ENCODE assay signal across 23 cellular contexts in genomic region chr9:97849980-97850379, GRCh38. TPM values are rescaled to one million over a fixed set of nuclear protein-coding genes. Genes with fewer than 3 reads are reported as not detected.
A peak's percentile ranks its signal among the peaks of the same experiment; 100 is the strongest.
DNase-seq lines count a peak whose midpoint lies in the region; ATAC-seq and TF ChIP-seq lines count a peak whose summit lies in the region.
"Had no signal": no experiment of that assay in that cellular context is flagged by ENCODE, and none has a peak within 500 bp of the region (broad histone marks: within the 10 kb centered on the region; RNA-seq: fewer than 3 reads in every experiment).

No MANE protein-coding gene starts in this region.

- H3K27ac Mint-ChIP-seq in GM23338 (no peak overlapping the region), memory B cell (peak overlapping the region; percentile 41)
- H3K27ac Mint-ChIP-seq: CD4-positive, CD25-positive, alpha-beta regulatory T cell had no signal

- intact Hi-C loops in PC-9 (cut with micrococcal nuclease; ENCODE audit: unreplicated experiment) (no loop called here), thyroid gland (cut with DNase I) (loop anchor here (5.0 kb wide), 1 partner anchor 138 kb away; no protein-coding TSS in a partner anchor), left ventricle myocardium superior (cut with micrococcal nuclease) (no loop called here)

- TF ChIP-seq CTCF in GM23338 (conservative IDR thresholded peaks at IDR 0.05; ENCODE audit: low read depth in 2 of 2) (no peak), PC-9 (conservative IDR thresholded peaks at IDR 0.05) (no peak), thyroid gland (IDR thresholded peaks at IDR 0.05) (no peak), GM13977 (IDR thresholded peaks at IDR 0.05; ENCODE audit: extremely low read depth, insufficient read depth, missing control alignments) (no peak)

- peaks cover 25% of the 10 kb centered on the region for H3K4me1 ChIP-seq in GM23338 (ENCODE audit: insufficient read depth)
- peaks cover 6% of the 10 kb centered on the region; the same call in 1 of the 2 replicates for H3K4me1 ChIP-seq in PC-9 (replicated peaks; ENCODE audit: insufficient read depth)
- peaks cover 28 to 32% of the 10 kb centered on the region in 2 donors for H3K4me1 ChIP-seq in thyroid gland
- H3K4me1 ChIP-seq: BE2C had no signal

- H3F3A ChIP-seq in GM23338 (replicated peaks; ENCODE audit: low read depth) (peaks cover 15% of the 10 kb centered on the region), PC-9 (ENCODE audit: insufficient read depth, low read depth) (peaks cover 5% of the 10 kb centered on the region; the same call in 1 of the 2 replicates)

- peaks cover 90% of the 10 kb centered on the region for H3K27me3 Mint-ChIP-seq in GM23338 (ENCODE audit: insufficient read depth, low read depth, poor library complexity)
- peaks cover 26% of the 10 kb centered on the region for H3K27me3 Mint-ChIP-seq in memory B cell

- H3K9me2 ChIP-seq in GM23338 (ENCODE audit: insufficient read depth) (no peaks in the 10 kb centered on the region), PC-9 (ENCODE audit: insufficient read depth) (no peaks in the 10 kb centered on the region)

- H3K4me3 ChIP-seq in GM23338 (no peak overlapping the region), PC-9 (no peak overlapping the region), thyroid gland (replicated peaks in 1 of 3) (peak overlapping the region in 2 of 3 donors; percentile 47 to 74)
- H3K4me3 ChIP-seq: GM12878 had no signal

- H3K36me3 ChIP-seq in GM23338 (ENCODE audit: insufficient read depth): no peaks in the 10 kb centered on the region; the same call in 1 of the 2 replicates
- no peaks in the 10 kb centered on the region for H3K36me3 ChIP-seq in PC-9 (ENCODE audit: low read depth)
- H3K36me3 ChIP-seq in thyroid gland: peaks cover 6 to 13% of the 10 kb centered on the region in 2 donors
- H3K36me3 ChIP-seq: BE2C had no signal

- no peak overlapping the region for H2AFZ ChIP-seq in GM23338
- no peak overlapping the region for H2AFZ ChIP-seq in PC-9

- no peak for TF ChIP-seq POLR2A in thyroid gland (IDR thresholded peaks at IDR 0.05)

- no TSS peak for BruUV-seq in PC-9 (replicated peaks; lab: Mats Ljungman, UMichigan)

- ATAC-seq in GM23338: no peak
- ATAC-seq in memory B cell (ENCODE audit: low read depth): no peak
- no peak for ATAC-seq in left ventricle myocardium superior
- ATAC-seq: GM12878 had no signal

- H3K36me3 Mint-ChIP-seq in GM23338 (ENCODE audit: low read depth) (no peaks in the 10 kb centered on the region; the same call in 2 of the 3 replicates), memory B cell (no peaks in the 10 kb centered on the region)
- H3K36me3 Mint-ChIP-seq: CD4-positive, CD25-positive, alpha-beta regulatory T cell had no signal

- H3K4me3 Mint-ChIP-seq in GM23338 (no peak overlapping the region), memory B cell (no peak overlapping the region)

- H3K27me3 ChIP-seq in GM23338 (ENCODE audit: insufficient read depth): peaks cover 100% of the 10 kb centered on the region
- no peaks in the 10 kb centered on the region for H3K27me3 ChIP-seq in PC-9 (ENCODE audit: insufficient read depth, low read depth)
- no peaks in the 10 kb centered on the region for H3K27me3 ChIP-seq in thyroid gland

- no peaks in the 10 kb centered on the region for H3K79me2 ChIP-seq in GM23338 (replicated peaks; ENCODE audit: insufficient read depth)
- peaks cover 19% of the 10 kb centered on the region for H3K79me2 ChIP-seq in PC-9 (ENCODE audit: low read depth)

- no peak overlapping the region for H3K4me2 ChIP-seq in GM23338
- H3K4me2 ChIP-seq in PC-9: peak overlapping the region; percentile 97
- H3K4me2 ChIP-seq: KMS-11 had no signal

- in situ Hi-C loops in GM13977 (cut with MboI; ENCODE audit: low pct_unique_long_range_greater_than_20kb, low sequenced_read_pairs, unreplicated experiment): no loop called here

- no peaks in the 10 kb centered on the region for H3K9me3 Mint-ChIP-seq in GM23338
- H3K9me3 Mint-ChIP-seq in memory B cell: no peaks in the 10 kb centered on the region

- DNase-seq in GM23338 (ENCODE audit: low spot score) (no peak), PC-9 (no peak), memory B cell (ENCODE audit: low spot score in 2 of 2) (no peak), thyroid gland (no peak), left ventricle myocardium superior (no peak), GM13977 (ENCODE audit: low spot score) (no peak), Kasumi-1 (lab: John Stamatoyannopoulos, UW) (no peak)
- DNase-seq: BE2C; C1 segment of cervical spinal cord; CD4-positive, CD25-positive, alpha-beta regulatory T cell; CD8-positive, alpha-beta memory T cell; COR-L47; DMS 273 treated with DMSO at 0.1 percent for 48 hours; DMS53; DND-41; EL; HCEC 1CT had no signal

- peaks cover 27% of the 10 kb centered on the region for H4K20me1 ChIP-seq in GM23338 (replicated peaks; ENCODE audit: insufficient read depth)
- H4K20me1 ChIP-seq in PC-9 (ENCODE audit: insufficient read depth): no peaks in the 10 kb centered on the region

- H3K27ac ChIP-seq in GM23338 (ENCODE audit: low read depth) (no peak overlapping the region), PC-9 (no peak overlapping the region), thyroid gland (peak overlapping the region; percentile 92 to 96 (median 95))
- H3K27ac ChIP-seq: KMS-11 had no signal

- peaks cover 13% of the 10 kb centered on the region for H3K4me1 Mint-ChIP-seq in GM23338
- peaks cover 8% of the 10 kb centered on the region for H3K4me1 Mint-ChIP-seq in memory B cell

- POLR2A ChIA-PET in PC-9 (lab: Charles Lee; ENCODE audit: unreplicated experiment): no interaction called here

- 14 to 16% methylated on average over 3 of the region's 3 CpGs for WGBS in thyroid gland, 2 donors

- CTCF ChIA-PET in PC-9 (lab: Charles Lee): no interaction called here

- no peaks in the 10 kb centered on the region for H3K9me3 ChIP-seq in PC-9 (ENCODE audit: insufficient read depth, low read depth)
- H3K9me3 ChIP-seq in thyroid gland: no peaks in the 10 kb centered on the region
- H3K9me3 ChIP-seq: BE2C had no signal

TF ChIP-seq in GM23338, 12 proteins besides CTCF, POLR2A, EP300 and RAD21:
- TF ChIP-seq EZH2 (IDR thresholded peaks at IDR 0.05; ENCODE audit: low read depth, unreplicated experiment) (peak; percentile 35), ETS1 (IDR thresholded peaks at IDR 0.05) (no peak)

RNA-seq across cellular contexts. Expression of gene FOXE1, which starts 3.0 kb away (rescaled TPM):
- total RNA-seq in GM23338 (2014; rRNA removed; shearing (Covaris generic)): 0.35 and 0.45 TPM in 2 replicates
- 0.12 TPM in 1 of 2 replicates, not detected in the other for polyA plus RNA-seq in GM23338 (2016; fragmentation: Nextera tagmentation; extraction: Ambion mirVana)
- 5.7 and 7.7 TPM in 2 replicates for total RNA-seq in PC-9 (2021)
- total RNA-seq in thyroid gland: 100 to 1,000 TPM; 405 to 748 (median 454) TPM
- total RNA-seq in left ventricle myocardium superior: not detected
- total RNA-seq: A172; CD4-positive, CD25-positive, alpha-beta regulatory T cell; G401; GM12878; H4; HT-29 had no signal
- polyA plus RNA-seq: CD4-positive, CD25-positive, alpha-beta regulatory T cell; CD8-positive, alpha-beta memory T cell; GM12878 had no signal

Comparison
In these comparisons a context has a peak if more than half of its experiments do, and no peak if none do; other contexts are left out.
1. H3K27ac ChIP-seq: peak in thyroid gland (3 of 3); none in GM23338 (single experiment) and PC-9 (single experiment).
2. H3K4me3 ChIP-seq: peak in thyroid gland (2 of 3); none in GM23338 (single experiment) and PC-9 (single experiment).
3. RNA of gene FOXE1, which starts 3.0 kb away (total RNA-seq): 405 to 748 TPM in thyroid gland; 5.7 to 7.7 TPM in PC-9, 0.35 to 0.45 TPM in GM23338 and not detected in left ventricle myocardium superior (single experiment); every median in the first group is over 10 times any median in the second.